12 cellular contexts compared by ENCODE assay signal in genomic region chr14:105499256-105500035, GRCh38. TPM values are rescaled to one million over a fixed set of nuclear protein-coding genes. Genes with fewer than 3 reads are reported as not detected.
DNase-seq lines count a peak whose midpoint lies in the region; ATAC-seq and TF ChIP-seq lines count a peak whose summit lies in the region.
"Had no signal": no experiment of that assay in that cellular context is flagged by ENCODE, and none has a peak within 500 bp of the region (broad histone marks: within the 10 kb centered on the region; RNA-seq: fewer than 3 reads in every experiment).

No MANE protein-coding gene starts in this region.

- BruUV-seq in HCT116 (replicated peaks; lab: Mats Ljungman, UMichigan) = no TSS peak

- peak; percentile 46 for DNase-seq in 8988T
- DNase-seq in HCT116 (ENCODE audit: low read depth, low spot score) = no peak
- peak; percentile 71 for DNase-seq in ecto neural progenitor cell (ENCODE audit: low spot score)
- DNase-seq in mucosa of descending colon = peak in 2 of 3 donors; percentile 17 to 46
- DNase-seq in NAMALWA (ENCODE audit: low spot score) = no peak
- no peak for DNase-seq in RKO (ENCODE audit: low spot score)
- DNase-seq: esophagus squamous epithelium, naive B cell, NCI-H2227 treated with DMSO at 0.1 percent for 48 hours had no signal

- H3K27ac ChIP-seq in HCT116 (ENCODE audit: low read depth, low read length) = no peak overlapping the region
- H3K27ac ChIP-seq: VCaP had no signal

- no peak for TF ChIP-seq POLR2A in HCT116 (IDR thresholded peaks at IDR 0.05; ENCODE audit: borderline replicate concordance, extremely low read depth, insufficient read depth, insufficient read length)

- TF ChIP-seq CTCF in HCT116 (IDR thresholded peaks at IDR 0.05 in 2 of 3, conservative IDR thresholded peaks at IDR 0.05 in 1 of 3; ENCODE audit: borderline replicate concordance in 1 of 3, insufficient read depth in 1 of 3, low read depth in 2 of 3, low read length in 2 of 3) (no peak), mucosa of descending colon (IDR thresholded peaks at IDR 0.05) (no peak)

- H3K36me3 ChIP-seq in HCT116 (ENCODE audit: control insufficient read depth in 1 of 2, insufficient read depth in 2 of 2, low read length in 2 of 2) (no peaks in the 10 kb centered on the region), mucosa of descending colon (ENCODE audit: low read depth) (no peaks in the 10 kb centered on the region)

- no peaks in the 10 kb centered on the region for H3K9me2 ChIP-seq in HCT116 (ENCODE audit: insufficient read depth)

- no peak overlapping the region for H2AFZ ChIP-seq in HCT116 (ENCODE audit: low read depth, low read length, poor library complexity, severe bottlenecking)

- intact Hi-C loops in HCT116 (cut with micrococcal nuclease) = no loop called here
- intact Hi-C loops in mucosa of descending colon (cut with DNase I, micrococcal nuclease) = no loop called here

- CTCF ChIA-PET in HCT116 (lab: Charles Lee) = no interaction called here

- no peaks in the 10 kb centered on the region for H3K79me2 ChIP-seq in HCT116 (ENCODE audit: insufficient read depth, low read length)

- H3K4me3 ChIP-seq in HCT116 (replicated peaks in 1 of 2; ENCODE audit: low read depth in 1 of 2, low read length in 2 of 2) (no peak overlapping the region), mucosa of descending colon (no peak overlapping the region)
- H3K4me3 ChIP-seq: esophagus squamous epithelium had no signal

- ATAC-seq in HCT116 (peak; percentile 25), mucosa of descending colon (no peak), HG03457 (IDR thresholded peaks at IDR 0.05; ENCODE audit: unreplicated experiment) (no peak), HG03159 (IDR thresholded peaks at IDR 0.05; ENCODE audit: unreplicated experiment) (no peak)

- no peaks in the 10 kb centered on the region for H3K27me3 ChIP-seq in HCT116 (ENCODE audit: insufficient read depth, low read length)
- H3K27me3 ChIP-seq: esophagus squamous epithelium had no signal

- TF ChIP-seq RAD21 in HCT116 (IDR thresholded peaks at IDR 0.05; ENCODE audit: low read depth) = no peak

- no peak overlapping the region for H3K4me2 ChIP-seq in HCT116 (ENCODE audit: low read length)

- no peak overlapping the region for H3K9ac ChIP-seq in HCT116 (ENCODE audit: low read length)

- no peaks in the 10 kb centered on the region for H3K9me3 ChIP-seq in HCT116 (ENCODE audit: control insufficient read depth in 1 of 2, insufficient read depth in 1 of 2, low read depth in 1 of 2, low read length in 2 of 2)
- H3K9me3 ChIP-seq in mucosa of descending colon = no peaks in the 10 kb centered on the region
- H3K9me3 ChIP-seq: esophagus squamous epithelium had no signal

- POLR2A ChIA-PET in HCT116 (lab: Charles Lee) = no interaction called here

- RAD21 ChIA-PET in HCT116 (lab: Charles Lee; ENCODE audit: low non-redundant PET in 1 of 2, low total read pairs in 2 of 2, uncharacterized antibody in 2 of 2, unreplicated experiment in 2 of 2) = no interaction called here

- H3K4me1 ChIP-seq in HCT116 (ENCODE audit: control insufficient read depth in 1 of 2, insufficient read depth in 2 of 2, low read length in 2 of 2) (no peaks in the 10 kb centered on the region), mucosa of descending colon (ENCODE audit: low read depth) (no peaks in the 10 kb centered on the region)

- H4K20me1 ChIP-seq in HCT116 (ENCODE audit: insufficient read depth) = no peaks in the 10 kb centered on the region

TF ChIP-seq in HCT116, 20 proteins besides CTCF, POLR2A, EP300 and RAD21:
- no peak for TF ChIP-seq POLR2AphosphoS5 (IDR thresholded peaks at IDR 0.05; ENCODE audit: low read depth, low read length)
- no peak for TF ChIP-seq TCF7L2 (IDR thresholded peaks at IDR 0.05; ENCODE audit: borderline replicate concordance, extremely low read depth, insufficient read depth, insufficient read length)
TF ChIP-seq in HCT116: peak in this region for 0.

RNA-seq across cellular contexts. Expression of gene TEDC1, which starts 8.4 kb away (rescaled TPM):
- total RNA-seq in HCT116 (2021; ENCODE audit: unreplicated experiment) (40.4 TPM), mucosa of descending colon (10 to 100 TPM; 11.8 to 23.9 (median 21.8) TPM)
- polyA plus RNA-seq in HCT116 (2012) = 30.8 and 33.5 TPM in 2 replicates

RNA-seq across cellular contexts. Expression of gene CRIP1, which starts 12.8 kb away (rescaled TPM):
- total RNA-seq in HCT116 (2021; ENCODE audit: unreplicated experiment) (260 TPM), mucosa of descending colon (100 to 1,000 TPM in 2 of 3 donors, 10 to 100 TPM in 1; 41.3 to 144 (median 142) TPM)
- 613 and 656 TPM in 2 replicates for polyA plus RNA-seq in HCT116 (2012)

RNA-seq across cellular contexts. Expression of gene CRIP2, which starts 24.8 kb away (rescaled TPM):
- total RNA-seq in HCT116 (2021; ENCODE audit: unreplicated experiment) = 31.1 TPM
- 37.8 and 43.3 TPM in 2 replicates for polyA plus RNA-seq in HCT116 (2012)
- total RNA-seq in mucosa of descending colon = 10 to 100 TPM; 10.0 to 41.6 (median 23.5) TPM

RNA-seq across cellular contexts. Expression of gene TMEM121, which starts 26.9 kb away (rescaled TPM):
- total RNA-seq in HCT116 (2021; ENCODE audit: unreplicated experiment) = 5.5 TPM
- polyA plus RNA-seq in HCT116 (2012) = 3.4 and 4.6 TPM in 2 replicates
- total RNA-seq in mucosa of descending colon = 1 to 10 TPM in 2 of 3 donors, under 1 TPM in 1; 0.38 to 4.0 (median 1.0) TPM

Comparison
In these comparisons a context has a peak if more than half of its experiments do, and no peak if none do; other contexts are left out.
1. DNase-seq: peak in 8988T (single experiment), ecto neural progenitor cell (single experiment) and mucosa of descending colon (2 of 3); none in HCT116 (single experiment), NAMALWA (single experiment) and RKO (single experiment).